ENCODE assay signal across 20 cellular contexts in genomic region chr13:52029569-52029968, GRCh38. TPM values are rescaled to one million over a fixed set of nuclear protein-coding genes. Genes with fewer than 3 reads are reported as not detected.
DNase-seq lines count a peak whose midpoint lies in the region; ATAC-seq lines count a peak whose summit lies in the region.
"Had no signal": no experiment of that assay in that cellular context is flagged by ENCODE, and none has a peak within 500 bp of the region (broad histone marks: within the 10 kb centered on the region; RNA-seq: fewer than 3 reads in every experiment).

No MANE protein-coding gene starts in this region.

- no peak overlapping the region for H3K4me3 Mint-ChIP-seq in activated CD4-positive, alpha-beta T cell treated with anti-CD3 and anti-CD28 coated beads, Interleukin-2, amount 10 ng/mL, durations not matched to agents 7 days and 5 days
- no peak overlapping the region for H3K4me3 Mint-ChIP-seq in central memory CD8-positive, alpha-beta T cell
- H3K4me3 Mint-ChIP-seq in stimulated activated naive B cell treated with anti-CD40 and anti-IgM and Interleukin-4, amounts not matched to agents 10 μg/mL and 1 μg/mL and 100 μg/mL, for 72 hours = no peak overlapping the region
- no peak overlapping the region for H3K4me3 Mint-ChIP-seq in T-helper 17 cell
- H3K4me3 Mint-ChIP-seq: GM23338; T-helper 1 cell treated with Interleukin-12 subunit alpha and Interleukin-12 subunit beta and Interleukin-4 antibody, amounts not matched to agents 30 μg/mL and 1 μg/mL, for 36 hours had no signal

- no peaks in the 10 kb centered on the region for H3K9me3 ChIP-seq in T-helper 17 cell (ENCODE audit: control insufficient read depth, low read length, poor library complexity, severe bottlenecking)
- H3K9me3 ChIP-seq: SJCRH30 had no signal

- peak overlapping the region; percentile 42 for H3K27ac Mint-ChIP-seq in activated CD4-positive, alpha-beta T cell treated with anti-CD3 and anti-CD28 coated beads, Interleukin-2, amount 10 ng/mL, durations not matched to agents 7 days and 5 days
- peak overlapping the region; percentile 64 for H3K27ac Mint-ChIP-seq in central memory CD8-positive, alpha-beta T cell (ENCODE audit: low read depth)
- H3K27ac Mint-ChIP-seq in stimulated activated naive B cell treated with anti-CD40 and anti-IgM and Interleukin-4, amounts not matched to agents 10 μg/mL and 1 μg/mL and 100 μg/mL, for 72 hours = peak overlapping the region; percentile 52
- no peak overlapping the region for H3K27ac Mint-ChIP-seq in T-helper 17 cell
- H3K27ac Mint-ChIP-seq: GM23338; IgD-negative memory B cell; T-helper 1 cell treated with Interleukin-12 subunit alpha and Interleukin-12 subunit beta and Interleukin-4 antibody, amounts not matched to agents 30 μg/mL and 1 μg/mL, for 36 hours had no signal

- no peak for DNase-seq in activated CD4-positive, alpha-beta T cell treated with anti-CD3 and anti-CD28 coated beads, Interleukin-2, amount 10 ng/mL, durations not matched to agents 7 days and 5 days
- DNase-seq in activated CD4-positive, alpha-beta T cell treated with anti-CD3 and anti-CD28 coated beads for 4 hours = no peak
- peak; percentile 65 for DNase-seq in NCI-H69 (lab: John Stamatoyannopoulos, UW)
- no peak for DNase-seq in central memory CD8-positive, alpha-beta T cell (ENCODE audit: low spot score in 2 of 2)
- DNase-seq in stimulated activated naive B cell treated with anti-CD40 and anti-IgM and Interleukin-4, amounts not matched to agents 10 μg/mL and 1 μg/mL and 100 μg/mL, for 72 hours = no peak
- no peak for DNase-seq in T-helper 17 cell
- no peak for DNase-seq in amniotic stem cell (lab: John Stamatoyannopoulos, UW)
- DNase-seq in OCI-M2 (lab: John Stamatoyannopoulos, UW; ENCODE audit: unreplicated experiment) = no peak
- DNase-seq: ACHN, C1 segment of cervical spinal cord, HCEC 1CT, NCI-H1092 treated with DMSO at 0.1 percent for 48 hours, NCI-H146, NCI-H2081 treated with DMSO at 0.1 percent for 48 hours, NCI-H226, NCI-H524 treated with DMSO at 0.1 percent for 48 hours, SJCRH30 had no signal

- H3K27me3 Mint-ChIP-seq in activated CD4-positive, alpha-beta T cell treated with anti-CD3 and anti-CD28 coated beads, Interleukin-2, amount 10 ng/mL, durations not matched to agents 7 days and 5 days = no peaks in the 10 kb centered on the region
- no peaks in the 10 kb centered on the region for H3K27me3 Mint-ChIP-seq in central memory CD8-positive, alpha-beta T cell
- no peaks in the 10 kb centered on the region for H3K27me3 Mint-ChIP-seq in stimulated activated naive B cell treated with anti-CD40 and anti-IgM and Interleukin-4, amounts not matched to agents 10 μg/mL and 1 μg/mL and 100 μg/mL, for 72 hours
- no peaks in the 10 kb centered on the region for H3K27me3 Mint-ChIP-seq in T-helper 17 cell
- H3K27me3 Mint-ChIP-seq: IgD-negative memory B cell had no signal

- POLR2A ChIA-PET in activated CD4-positive, alpha-beta T cell treated with anti-CD3 and anti-CD28 coated beads, Interleukin-2, amount 10 ng/mL, durations not matched to agents 7 days and 5 days (lab: Charles Lee) = no interaction called here

- peaks cover 13% of the 10 kb centered on the region for H3K9me3 Mint-ChIP-seq in activated CD4-positive, alpha-beta T cell treated with anti-CD3 and anti-CD28 coated beads, Interleukin-2, amount 10 ng/mL, durations not matched to agents 7 days and 5 days
- H3K9me3 Mint-ChIP-seq in central memory CD8-positive, alpha-beta T cell = no peaks in the 10 kb centered on the region
- H3K9me3 Mint-ChIP-seq in stimulated activated naive B cell treated with anti-CD40 and anti-IgM and Interleukin-4, amounts not matched to agents 10 μg/mL and 1 μg/mL and 100 μg/mL, for 72 hours = peaks cover 6 to 8% of the 10 kb centered on the region in 2 donors
- H3K9me3 Mint-ChIP-seq: IgD-negative memory B cell had no signal

- peaks cover 56% of the 10 kb centered on the region for H3K36me3 Mint-ChIP-seq in activated CD4-positive, alpha-beta T cell treated with anti-CD3 and anti-CD28 coated beads, Interleukin-2, amount 10 ng/mL, durations not matched to agents 7 days and 5 days (ENCODE audit: low read depth)
- peaks cover 17% of the 10 kb centered on the region for H3K36me3 Mint-ChIP-seq in central memory CD8-positive, alpha-beta T cell (ENCODE audit: insufficient read depth)
- peaks cover 40 to 64% of the 10 kb centered on the region in 2 donors for H3K36me3 Mint-ChIP-seq in stimulated activated naive B cell treated with anti-CD40 and anti-IgM and Interleukin-4, amounts not matched to agents 10 μg/mL and 1 μg/mL and 100 μg/mL, for 72 hours
- H3K36me3 Mint-ChIP-seq in T-helper 17 cell (ENCODE audit: low read depth) = peaks cover 6% of the 10 kb centered on the region

- CTCF ChIA-PET in activated CD4-positive, alpha-beta T cell treated with anti-CD3 and anti-CD28 coated beads, Interleukin-2, amount 10 ng/mL, durations not matched to agents 7 days and 5 days (lab: Charles Lee) = interaction anchor here (1.2 kb wide), 1 partner anchor 13 kb away, joined by 3 read pairs; no protein-coding TSS in a partner anchor

- ATAC-seq in central memory CD8-positive, alpha-beta T cell (replicated peaks; ENCODE audit: extremely low read depth, poor library complexity, severe bottlenecking) = no peak
- ATAC-seq in stimulated activated naive B cell treated with anti-CD40 and anti-IgM and Interleukin-4, amounts not matched to agents 10 μg/mL and 1 μg/mL and 100 μg/mL, for 72 hours (replicated peaks) = no peak
- ATAC-seq in T-helper 17 cell = no peak
- ATAC-seq: GM23338 had no signal

- H3K4me1 Mint-ChIP-seq in activated CD4-positive, alpha-beta T cell treated with anti-CD3 and anti-CD28 coated beads, Interleukin-2, amount 10 ng/mL, durations not matched to agents 7 days and 5 days = peaks cover 7% of the 10 kb centered on the region
- peaks cover 41% of the 10 kb centered on the region for H3K4me1 Mint-ChIP-seq in central memory CD8-positive, alpha-beta T cell
- peaks cover 15 to 23% of the 10 kb centered on the region in 2 donors for H3K4me1 Mint-ChIP-seq in stimulated activated naive B cell treated with anti-CD40 and anti-IgM and Interleukin-4, amounts not matched to agents 10 μg/mL and 1 μg/mL and 100 μg/mL, for 72 hours
- H3K4me1 Mint-ChIP-seq in T-helper 17 cell = peaks cover 17% of the 10 kb centered on the region
- H3K4me1 Mint-ChIP-seq: GM23338 had no signal

RNA-seq across cellular contexts. Expression of gene UTP14C, which starts 5.1 kb away (rescaled TPM):
- 10 to 100 TPM; 11.7 to 12.9 TPM for total RNA-seq in activated CD4-positive, alpha-beta T cell treated with anti-CD3 and anti-CD28 coated beads, Interleukin-2, amount 10 ng/mL, durations not matched to agents 7 days and 5 days
- 1 to 10 TPM; 3.1 to 3.8 TPM for total RNA-seq in T-helper 17 cell

RNA-seq across cellular contexts. Expression of gene ALG11, which starts 17.4 kb away (rescaled TPM):
- total RNA-seq in activated CD4-positive, alpha-beta T cell treated with anti-CD3 and anti-CD28 coated beads, Interleukin-2, amount 10 ng/mL, durations not matched to agents 7 days and 5 days = 10 to 100 TPM; 31.1 to 31.7 TPM
- 10 to 100 TPM; 23.8 to 27.5 TPM for total RNA-seq in T-helper 17 cell

RNA-seq across cellular contexts. Expression of gene ATP7B, which starts 18.3 kb away (rescaled TPM):
- under 1 TPM; 0.62 to 0.74 TPM for total RNA-seq in activated CD4-positive, alpha-beta T cell treated with anti-CD3 and anti-CD28 coated beads, Interleukin-2, amount 10 ng/mL, durations not matched to agents 7 days and 5 days
- total RNA-seq in T-helper 17 cell = 1 to 10 TPM; 1.1 to 2.3 TPM
